8 cellular contexts compared by ENCODE assay signal in the genomic region with DNA sequence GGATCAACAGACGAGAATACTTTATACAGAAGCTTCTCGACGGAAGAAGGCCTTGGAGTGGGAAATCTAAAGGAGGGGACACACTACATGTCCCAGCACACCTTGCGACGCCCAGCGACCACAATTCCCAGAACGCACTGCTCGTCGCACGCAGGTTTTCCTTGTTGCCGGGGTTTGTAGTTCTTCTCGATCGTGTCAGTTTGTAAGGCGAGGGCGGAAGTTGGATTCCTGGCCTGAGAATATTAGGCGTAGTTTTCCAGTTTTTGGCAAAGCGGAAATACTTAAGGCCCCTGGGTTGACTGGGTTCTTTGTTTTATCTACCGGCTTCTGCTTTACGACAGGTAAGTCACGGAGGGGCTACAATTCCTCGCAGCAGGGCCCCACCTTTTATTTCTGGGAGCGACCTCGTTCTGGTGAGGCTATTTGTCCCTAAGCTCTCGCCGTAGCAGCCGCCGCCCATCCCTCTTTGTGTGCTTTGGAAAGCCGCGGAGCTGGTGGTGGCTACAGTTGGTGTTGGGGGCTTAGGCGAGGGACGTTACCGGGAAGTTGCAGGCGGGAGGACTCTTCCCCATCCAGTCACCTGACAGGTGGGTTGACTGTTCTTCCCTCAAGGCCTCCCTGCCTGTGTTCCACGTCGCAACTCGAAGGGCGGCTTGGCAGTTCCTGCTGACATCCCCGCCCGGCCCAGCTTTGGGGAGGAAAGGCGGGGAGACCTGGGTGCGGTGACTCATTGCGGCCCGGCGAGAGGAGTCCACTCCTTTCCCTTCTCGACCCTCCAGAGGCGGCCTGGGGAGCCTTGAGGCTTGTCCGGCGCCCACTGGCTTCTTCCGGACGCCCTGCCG. TPM values are rescaled to one million over a fixed set of nuclear protein-coding genes. Genes with fewer than 3 reads are reported as not detected.
A peak's percentile ranks its signal among the peaks of the same experiment; 100 is the strongest.
DNase-seq lines count a peak whose midpoint lies in the region; ATAC-seq and TF ChIP-seq lines count a peak whose summit lies in the region.

Gene DYNC1I2, plus strand, starts transcription at position 183 of the 842 bp plus-strand sequence. CDS start 2,687 bp downstream, outside the sequence.

- no peaks in the 10 kb centered on the region for H3K9me3 Mint-ChIP-seq in activated CD4-positive, alpha-beta T cell treated with anti-CD3 and anti-CD28 coated beads, Interleukin-2, amount 10 ng/mL, durations not matched to agents 24 days and 14 days

- H3K36me3 ChIP-seq in BJ (ENCODE audit: control insufficient read depth, insufficient read depth, low read length) (0 out of 2 replicates have a peak, but pooled peaks cover 2% of the 10 kb centered on the region), colonic mucosa (no peaks in the 10 kb centered on the region)

- DNase-seq in BJ (ENCODE audit: low read depth) (peak; percentile 85), GM19238 (ENCODE audit: insufficient read length, low spot score) (peak; percentile 62), NCI-H524 treated with DMSO at 0.1 percent for 48 hours (lab: John Stamatoyannopoulos, UW) (peak; percentile 68), colonic mucosa (peak; percentile 94)
- DNase-seq in activated CD4-positive, alpha-beta T cell treated with anti-CD3 and anti-CD28 coated beads, Interleukin-2, amount 10 ng/mL, durations not matched to agents 24 days and 14 days, result peak; percentile 92
- peak; percentile 63 to 65 for DNase-seq in stimulated activated CD4-positive, alpha-beta T cell treated with anti-CD3 and anti-CD28 coated beads, Interleukin-1b, Interleukin-23, amount 100 ng/mL, for 4 hours (ENCODE audit: low read depth in 2 of 2)

- H3K9ac ChIP-seq in colonic mucosa (ENCODE audit: low read depth in 2 of 2, low read length in 2 of 2), result peak within 1 kb of the TSS; percentile 76 to 82

- H3K4me1 Mint-ChIP-seq in activated CD4-positive, alpha-beta T cell treated with anti-CD3 and anti-CD28 coated beads, Interleukin-2, amount 10 ng/mL, durations not matched to agents 24 days and 14 days, result peaks cover 13% of the 10 kb centered on the region

- intact Hi-C loops in activated CD4-positive, alpha-beta T cell treated with anti-CD3 and anti-CD28 coated beads, Interleukin-2, amount 10 ng/mL, durations not matched to agents 24 days and 14 days (cut with micrococcal nuclease), result loop anchor here (5.0 to 10.0 kb wide), 6 partner anchors 115 to 870 kb away; partner anchors contain the start of genes GORASP2, METAP1D, PDK1 and SLC25A12
- intact Hi-C loops in colonic mucosa (cut with DNase I), result no loop called here

- H3K4me1 ChIP-seq in colonic mucosa, result peaks cover 8% of the 10 kb centered on the region

- H3K27ac ChIP-seq in colonic mucosa, result peak within 1 kb of the TSS; percentile 75
- peak within 1 kb of the TSS; percentile 80 for H3K27ac ChIP-seq in layer of hippocampus (ENCODE audit: low read depth, low read length)

- peaks cover 17% of the 10 kb centered on the region for H3K36me3 Mint-ChIP-seq in activated CD4-positive, alpha-beta T cell treated with anti-CD3 and anti-CD28 coated beads, Interleukin-2, amount 10 ng/mL, durations not matched to agents 24 days and 14 days (ENCODE audit: low read depth)

- CTCF ChIA-PET in BJ (lab: Yijun Ruan, JAX), result interaction anchor here (0.7 to 2.9 kb wide), 13 partner anchors 11 to 786 kb away, joined by 3 to 12 read pairs (median 3); no protein-coding TSS in a partner anchor

- ATAC-seq in HG03457 (IDR thresholded peaks at IDR 0.05; ENCODE audit: unreplicated experiment), result peak; percentile 68

- H3K4me3 ChIP-seq in BJ (ENCODE audit: low read depth, low read length) (peak within 1 kb of the TSS; percentile 75), colonic mucosa (peak within 1 kb of the TSS; percentile 75)

- POLR2A ChIA-PET in BJ (lab: Charles Lee), result no interaction called here

- TF ChIP-seq CTCF in BJ (IDR thresholded peaks at IDR 0.05; ENCODE audit: insufficient read depth, low read depth, low read length) (0 out of 2 replicates have a peak, but pooled peaks have one; percentile 7), colonic mucosa (IDR thresholded peaks at IDR 0.05) (no peak)

- peaks cover 15% of the 10 kb centered on the region for H3K27me3 Mint-ChIP-seq in activated CD4-positive, alpha-beta T cell treated with anti-CD3 and anti-CD28 coated beads, Interleukin-2, amount 10 ng/mL, durations not matched to agents 24 days and 14 days

- H3K9me3 ChIP-seq in colonic mucosa, result no peaks in the 10 kb centered on the region

- peak within 1 kb of the TSS; percentile 80 for H3K4me3 Mint-ChIP-seq in activated CD4-positive, alpha-beta T cell treated with anti-CD3 and anti-CD28 coated beads, Interleukin-2, amount 10 ng/mL, durations not matched to agents 24 days and 14 days

- H3K27me3 ChIP-seq in BJ (ENCODE audit: control insufficient read depth, insufficient read depth, low read length), result no peaks in the 10 kb centered on the region; the same call in 1 of the 2 replicates
- H3K27me3 ChIP-seq in colonic mucosa, result no peaks in the 10 kb centered on the region
- H3K27me3 ChIP-seq in layer of hippocampus (ENCODE audit: control insufficient read depth, insufficient read depth, low read length), result no peaks in the 10 kb centered on the region

- H3K27ac Mint-ChIP-seq in activated CD4-positive, alpha-beta T cell treated with anti-CD3 and anti-CD28 coated beads, Interleukin-2, amount 10 ng/mL, durations not matched to agents 24 days and 14 days, result peak within 1 kb of the TSS; percentile 47

RNA-seq across cellular contexts. Expression of gene DYNC1I2, which starts in this region (rescaled TPM):
- 96.9 and 139 TPM in 2 replicates for polyA plus RNA-seq in BJ (2011; rRNA removed)
- 36.9 and 43.9 TPM in 2 replicates for polyA minus RNA-seq in BJ (2011; rRNA and poly(A)+ RNA removed)
- total RNA-seq in activated CD4-positive, alpha-beta T cell treated with anti-CD3 and anti-CD28 coated beads, Interleukin-2, amount 10 ng/mL, durations not matched to agents 24 days and 14 days, result 49.7 and 55.1 TPM in 2 replicates
- total RNA-seq in colonic mucosa, result 100 to 1,000 TPM in 1 of 2 donors, 10 to 100 TPM in 1; 88.3 to 107 TPM

Comparison
In these comparisons a context has a peak if more than half of its experiments do, and no peak if none do; other contexts are left out.
1. Peak in every context shown above with its lines: DNase-seq, ATAC-seq, H3K4me3 ChIP-seq and H3K27ac ChIP-seq.